In the genomic region with DNA sequence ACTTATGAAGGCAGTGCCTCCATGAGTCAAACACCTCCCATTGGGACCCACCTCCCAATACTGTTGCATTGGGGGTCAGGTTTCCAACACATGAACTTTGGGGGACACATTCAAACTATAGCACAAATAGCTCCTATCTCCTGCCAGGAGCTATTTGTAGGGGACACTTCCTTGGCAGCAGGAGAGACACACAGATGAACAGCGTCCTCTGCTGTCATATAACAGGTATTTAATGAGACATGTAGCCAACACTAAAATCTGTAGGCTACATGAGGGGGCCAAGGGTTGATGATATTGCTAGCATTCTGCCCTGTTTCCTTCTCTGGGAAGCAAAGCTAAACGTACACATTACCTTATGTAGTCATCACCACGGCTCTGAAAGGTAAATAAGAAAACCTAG, we compare ENCODE assay signal across 23 cellular contexts. TPM values are rescaled to one million over a fixed set of nuclear protein-coding genes. Genes with fewer than 3 reads are reported as not detected.
"Had no signal": no experiment of that assay in that cellular context is flagged by ENCODE, and none has a peak within 500 bp of the region (broad histone marks: within the 10 kb centered on the region; RNA-seq: fewer than 3 reads in every experiment).

No MANE protein-coding gene starts in this region.

- H3K4me3 ChIP-seq: esophagus muscularis mucosa, lung, prostate gland, right lobe of liver, suprapubic skin, thyroid gland, upper lobe of left lung, uterus had no signal

- DNase-seq: effector memory CD4-positive, alpha-beta T cell; foreskin fibroblast; left colon; left ventricle myocardium superior; mesendoderm; naive B cell; right lobe of liver; stimulated activated CD4-positive, alpha-beta T cell treated with anti-CD3 and anti-CD28 coated beads, Interleukin-4, amount 100 ng/mL, for 1 hour; stimulated activated CD8-positive, alpha-beta memory T cell treated with anti-CD3 and anti-CD28 coated beads, Interleukin-4, amount 100 ng/mL, for 48 hours; stimulated activated naive CD8-positive, alpha-beta T cell treated with anti-CD3 and anti-CD28 coated beads, Interleukin-15, Interleukin-2, amounts not matched to agents 100 U/mL and 50 U/mL, for 24 hours; thyroid gland; upper lobe of left lung; uterus had no signal

- H3K4me1 ChIP-seq: esophagus muscularis mucosa, parathyroid adenoma, prostate gland, right lobe of liver, suprapubic skin, thyroid gland, upper lobe of left lung, uterus had no signal

- H3K27me3 ChIP-seq: right lobe of liver, thyroid gland, uterus had no signal

- ATAC-seq: left colon; left ventricle myocardium superior; right lobe of liver; stimulated activated effector memory CD8-positive, alpha-beta T cell treated with anti-CD3 and anti-CD28 coated beads, Interleukin-12 subunit alpha, Interleukin-12 subunit beta, amount 100 ng/mL, for 72 hours; stimulated activated naive CD8-positive, alpha-beta T cell treated with anti-CD3 and anti-CD28 coated beads, Interleukin-15, Interleukin-2, amounts not matched to agents 100 U/mL and 50 U/mL, for 24 hours had no signal

- H3K9me3 Mint-ChIP-seq: nephron had no signal

- H3K9ac ChIP-seq: parathyroid adenoma had no signal

- H3K27ac ChIP-seq: epithelial cell of prostate, esophagus muscularis mucosa, parathyroid adenoma, prostate gland, right lobe of liver, suprapubic skin, thyroid gland, upper lobe of left lung, uterus had no signal

- H3K36me3 Mint-ChIP-seq: stimulated activated effector memory CD8-positive, alpha-beta T cell treated with anti-CD3 and anti-CD28 coated beads, Interleukin-12 subunit alpha, Interleukin-12 subunit beta, amount 100 ng/mL, for 72 hours had no signal

- H3K4me3 Mint-ChIP-seq: naive B cell; nephron; stimulated activated effector memory CD8-positive, alpha-beta T cell treated with anti-CD3 and anti-CD28 coated beads, Interleukin-12 subunit alpha, Interleukin-12 subunit beta, amount 100 ng/mL, for 72 hours had no signal

- H3K79me2 ChIP-seq: parathyroid adenoma had no signal

- H3K4me1 Mint-ChIP-seq: nephron; stimulated activated effector memory CD8-positive, alpha-beta T cell treated with anti-CD3 and anti-CD28 coated beads, Interleukin-12 subunit alpha, Interleukin-12 subunit beta, amount 100 ng/mL, for 72 hours had no signal

- H3K9me3 ChIP-seq: prostate gland, right lobe of liver, suprapubic skin, thyroid gland, upper lobe of left lung, uterus had no signal

- H3K27ac Mint-ChIP-seq: naive B cell; nephron; stimulated activated effector memory CD8-positive, alpha-beta T cell treated with anti-CD3 and anti-CD28 coated beads, Interleukin-12 subunit alpha, Interleukin-12 subunit beta, amount 100 ng/mL, for 72 hours had no signal

- H3K36me3 ChIP-seq: esophagus muscularis mucosa, prostate gland, right lobe of liver, suprapubic skin, thyroid gland, upper lobe of left lung, uterus had no signal

- H2AFZ ChIP-seq: parathyroid adenoma had no signal

RNA-seq across cellular contexts. Expression of a gene that starts 2.6 kb away (rescaled TPM):
- total RNA-seq: esophagus muscularis mucosa, left colon, left ventricle myocardium superior, lung, omental fat pad, renal cortical epithelial cell, right lobe of liver, suprapubic skin, thyroid gland, upper lobe of left lung, uterus had no signal
